In the genomic region with DNA sequence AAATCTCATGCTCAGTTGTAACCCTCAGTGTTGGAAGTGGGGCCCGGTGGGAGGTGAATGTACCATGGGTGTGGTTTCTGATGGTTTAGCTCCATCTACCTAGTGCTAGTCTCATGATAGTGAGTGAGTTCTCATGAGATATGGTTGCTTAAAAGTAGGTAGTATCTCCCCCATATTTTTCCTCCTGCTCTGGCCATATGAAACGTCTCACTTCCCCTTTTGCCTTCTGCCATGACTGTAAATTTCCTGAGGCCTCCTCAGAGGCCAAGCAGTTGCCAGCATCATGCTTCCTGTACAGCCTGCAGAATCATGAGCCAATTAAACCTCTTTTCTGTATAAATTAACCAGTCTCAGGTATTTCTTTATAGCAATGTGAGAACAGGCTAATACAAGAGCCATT, we compare ENCODE assay signal across 15 cellular contexts.
DNase-seq lines count a peak whose midpoint lies in the region; ATAC-seq lines count a peak whose summit lies in the region.
"Had no signal": no experiment of that assay in that cellular context is flagged by ENCODE, and none has a peak within 500 bp of the region (broad histone marks: within the 10 kb centered on the region; RNA-seq: fewer than 3 reads in every experiment).

No MANE protein-coding gene starts in this region.

- peaks cover 7 to 14% of the 10 kb centered on the region in 2 donors for H3K9me3 Mint-ChIP-seq in stimulated activated naive B cell treated with anti-CD40 and anti-IgM and Interleukin-4, amounts not matched to agents 10 μg/mL and 1 μg/mL and 100 μg/mL, for 72 hours
- H3K9me3 Mint-ChIP-seq in activated CD8-positive, alpha-beta T cell treated with anti-CD3 and anti-CD28 coated beads, Interleukin-2, amount 10 ng/mL, durations not matched to agents 7 days and 5 days (ENCODE audit: insufficient read depth) = no peaks in the 10 kb centered on the region

- peaks cover 41 to 46% of the 10 kb centered on the region in 2 donors for H3K27me3 Mint-ChIP-seq in stimulated activated naive B cell treated with anti-CD40 and anti-IgM and Interleukin-4, amounts not matched to agents 10 μg/mL and 1 μg/mL and 100 μg/mL, for 72 hours
- H3K27me3 Mint-ChIP-seq in activated CD8-positive, alpha-beta T cell treated with anti-CD3 and anti-CD28 coated beads, Interleukin-2, amount 10 ng/mL, durations not matched to agents 7 days and 5 days (ENCODE audit: low read depth) = peaks cover 23% of the 10 kb centered on the region

- peak; percentile 39 for ATAC-seq in HG02678 (IDR thresholded peaks at IDR 0.05; ENCODE audit: unreplicated experiment)
- peak; percentile 38 for ATAC-seq in HG03565 (IDR thresholded peaks at IDR 0.05; ENCODE audit: unreplicated experiment)
- peak; percentile 24 to 30 for ATAC-seq in stimulated activated naive B cell treated with anti-CD40 and anti-IgM and Interleukin-4, amounts not matched to agents 10 μg/mL and 1 μg/mL and 100 μg/mL, for 72 hours (replicated peaks)
- ATAC-seq in activated CD8-positive, alpha-beta T cell treated with anti-CD3 and anti-CD28 coated beads, Interleukin-2, amount 10 ng/mL, durations not matched to agents 7 days and 5 days = no peak
- ATAC-seq: activated CD4-positive, alpha-beta T cell treated with anti-CD3 and anti-CD28 coated beads for 36 hours; left ventricle myocardium superior; Right ventricle myocardium inferior had no signal

- H3K27ac ChIP-seq in substantia nigra (ENCODE audit: low read depth, low read length, poor library complexity, severe bottlenecking) = no peak overlapping the region

- H3K4me3 Mint-ChIP-seq in stimulated activated naive B cell treated with anti-CD40 and anti-IgM and Interleukin-4, amounts not matched to agents 10 μg/mL and 1 μg/mL and 100 μg/mL, for 72 hours = no peak overlapping the region
- no peak overlapping the region for H3K4me3 Mint-ChIP-seq in activated CD8-positive, alpha-beta T cell treated with anti-CD3 and anti-CD28 coated beads, Interleukin-2, amount 10 ng/mL, durations not matched to agents 7 days and 5 days
- H3K4me3 Mint-ChIP-seq: activated CD4-positive, alpha-beta T cell treated with anti-CD3 and anti-CD28 coated beads for 36 hours had no signal

- no peaks in the 10 kb centered on the region for H3K36me3 Mint-ChIP-seq in stimulated activated naive B cell treated with anti-CD40 and anti-IgM and Interleukin-4, amounts not matched to agents 10 μg/mL and 1 μg/mL and 100 μg/mL, for 72 hours
- no peaks in the 10 kb centered on the region for H3K36me3 Mint-ChIP-seq in activated CD8-positive, alpha-beta T cell treated with anti-CD3 and anti-CD28 coated beads, Interleukin-2, amount 10 ng/mL, durations not matched to agents 7 days and 5 days (ENCODE audit: low read depth)

- peaks cover 24 to 53% of the 10 kb centered on the region in 2 donors for H3K4me1 Mint-ChIP-seq in stimulated activated naive B cell treated with anti-CD40 and anti-IgM and Interleukin-4, amounts not matched to agents 10 μg/mL and 1 μg/mL and 100 μg/mL, for 72 hours
- peaks cover 20% of the 10 kb centered on the region for H3K4me1 Mint-ChIP-seq in activated CD8-positive, alpha-beta T cell treated with anti-CD3 and anti-CD28 coated beads, Interleukin-2, amount 10 ng/mL, durations not matched to agents 7 days and 5 days (ENCODE audit: low read depth)

- CTCF ChIA-PET in activated CD8-positive, alpha-beta T cell treated with anti-CD3 and anti-CD28 coated beads, Interleukin-2, amount 10 ng/mL, durations not matched to agents 7 days and 5 days (lab: Charles Lee) = no interaction called here

- H3K27ac Mint-ChIP-seq in stimulated activated naive B cell treated with anti-CD40 and anti-IgM and Interleukin-4, amounts not matched to agents 10 μg/mL and 1 μg/mL and 100 μg/mL, for 72 hours = no peak overlapping the region
- no peak overlapping the region for H3K27ac Mint-ChIP-seq in activated CD8-positive, alpha-beta T cell treated with anti-CD3 and anti-CD28 coated beads, Interleukin-2, amount 10 ng/mL, durations not matched to agents 7 days and 5 days
- H3K27ac Mint-ChIP-seq: activated CD4-positive, alpha-beta T cell treated with anti-CD3 and anti-CD28 coated beads for 36 hours had no signal

- DNase-seq in SIG-M5 treated with dmso at 0.1 percent for 504 hours (lab: John Stamatoyannopoulos, UW; ENCODE audit: unreplicated experiment) = peak; percentile 28
- no peak for DNase-seq in SIG-M5 (lab: John Stamatoyannopoulos, UW)
- DNase-seq in stimulated activated naive B cell treated with anti-CD40 and anti-IgM and Interleukin-4, amounts not matched to agents 10 μg/mL and 1 μg/mL and 100 μg/mL, for 72 hours = peak; percentile 11
- DNase-seq in H4 (ENCODE audit: low spot score) = no peak
- no peak for DNase-seq in activated CD8-positive, alpha-beta T cell treated with anti-CD3 and anti-CD28 coated beads, Interleukin-2, amount 10 ng/mL, durations not matched to agents 7 days and 5 days
- no peak for DNase-seq in substantia nigra (lab: John Stamatoyannopoulos, UW)
- DNase-seq: 8988T; activated CD4-positive, alpha-beta T cell treated with anti-CD3 and anti-CD28 coated beads for 36 hours; activated naive CD4-positive, alpha-beta T cell treated with anti-CD3 and anti-CD28 coated beads, Interleukin-2, amount 50 U/mL, for 16 hours; DMS79 treated with DMSO at 0.1 percent for 48 hours; left ventricle myocardium superior; stimulated activated CD4-positive, alpha-beta T cell treated with anti-CD3 and anti-CD28 coated beads, Interleukin-4, amount 100 ng/mL, for 1 hour had no signal

- POLR2A ChIA-PET in activated CD8-positive, alpha-beta T cell treated with anti-CD3 and anti-CD28 coated beads, Interleukin-2, amount 10 ng/mL, durations not matched to agents 7 days and 5 days (lab: Charles Lee) = no interaction called here

Comparison
In these comparisons a context has a peak if more than half of its experiments do, and no peak if none do; other contexts are left out.
1. DNase-seq: peak in SIG-M5 treated with dmso at 0.1 percent for 504 hours (single experiment) and stimulated activated naive B cell treated with anti-CD40 and anti-IgM and Interleukin-4, amounts not matched to agents 10 μg/mL and 1 μg/mL and 100 μg/mL, for 72 hours (single experiment); none in SIG-M5 (single experiment), H4 (single experiment), activated CD8-positive, alpha-beta T cell treated with anti-CD3 and anti-CD28 coated beads, Interleukin-2, amount 10 ng/mL, durations not matched to agents 7 days and 5 days (single experiment) and substantia nigra (0 of 49).